ENCODE assay signal across 1 cellular context in genomic region chr7:92835140-92835850, GRCh38.
TF ChIP-seq lines count a peak whose summit lies in the region.

No MANE protein-coding gene starts in this region.

TF ChIP-seq in HEK293, 187 proteins besides CTCF, POLR2A, EP300 and RAD21 (continued from another document):
- no peak for TF ChIP-seq ZSCAN5A (tag by site-specific recombination; IDR thresholded peaks at IDR 0.05)
- TF ChIP-seq ZNF501 (tag by site-specific recombination; IDR thresholded peaks at IDR 0.05), result no peak
- no peak for TF ChIP-seq ZNF704 (tag by site-specific recombination; IDR thresholded peaks at IDR 0.05)
- TF ChIP-seq PRDM6 (tag by site-specific recombination; IDR thresholded peaks at IDR 0.05), result no peak
- no peak for TF ChIP-seq ZNF76 (tag by site-specific recombination; IDR thresholded peaks at IDR 0.05; ENCODE audit: borderline replicate concordance, low read depth)
- TF ChIP-seq ATF2 (tag by site-specific recombination; IDR thresholded peaks at IDR 0.05; ENCODE audit: low read depth), result no peak
- peak; percentile 80 for TF ChIP-seq ZEB2 (tag by site-specific recombination; IDR thresholded peaks at IDR 0.05)
- TF ChIP-seq ZSCAN16 (tag by site-specific recombination; IDR thresholded peaks at IDR 0.05), result no peak
- peak; percentile 1; the same call in 1 of the 2 replicates for TF ChIP-seq ZNF423 (tag by site-specific recombination; IDR thresholded peaks at IDR 0.05)
- peak; percentile 68 for TF ChIP-seq ZBTB8A (tag by site-specific recombination; IDR thresholded peaks at IDR 0.05)
- no peak for TF ChIP-seq ZNF514 (tag by site-specific recombination; IDR thresholded peaks at IDR 0.05)
- TF ChIP-seq ZNF677 (tag by site-specific recombination; IDR thresholded peaks at IDR 0.05), result no peak
- TF ChIP-seq ZFP3 (tag by site-specific recombination; IDR thresholded peaks at IDR 0.05; ENCODE audit: low read depth), result no peak
- peak; percentile 65; the same call in 1 of the 2 replicates for TF ChIP-seq INSM2 (tag by site-specific recombination; IDR thresholded peaks at IDR 0.05)
- no peak for TF ChIP-seq ZNF426 (tag by site-specific recombination; IDR thresholded peaks at IDR 0.05)
- no peak for TF ChIP-seq ZNF391 (tag by site-specific recombination; IDR thresholded peaks at IDR 0.05; ENCODE audit: borderline replicate concordance, low read depth)
